In genomic region chr7:151073990-151074389, GRCh38 we compare ENCODE assay signal across 18 cellular contexts.
"Had no signal": no experiment of that assay in that cellular context is flagged by ENCODE, and none has a peak within 500 bp of the region (broad histone marks: within the 10 kb centered on the region; RNA-seq: fewer than 3 reads in every experiment).

No MANE protein-coding gene starts in this region.

- H3K9me3 ChIP-seq: esophagus muscularis mucosa, gastrocnemius medialis, heart right ventricle, ovary had no signal

- H3K36me3 ChIP-seq: ovary had no signal

- H3K4me3 ChIP-seq: esophagus muscularis mucosa, gastrocnemius medialis, heart right ventricle, ovary, smooth muscle cell had no signal

- H3K27me3 ChIP-seq: esophagus muscularis mucosa, gastrocnemius medialis, heart right ventricle, ovary had no signal

- H3K27me3 Mint-ChIP-seq: effector memory CD8-positive, alpha-beta T cell; naive thymus-derived CD8-positive, alpha-beta T cell; stimulated activated memory B cell treated with anti-CD40 and anti-IgM and Interleukin-4, amounts not matched to agents 10 μg/mL and 1 μg/mL and 100 μg/mL, for 72 hours had no signal

- H3K4me3 Mint-ChIP-seq: effector memory CD8-positive, alpha-beta T cell; naive thymus-derived CD8-positive, alpha-beta T cell; stimulated activated memory B cell treated with anti-CD40 and anti-IgM and Interleukin-4, amounts not matched to agents 10 μg/mL and 1 μg/mL and 100 μg/mL, for 72 hours had no signal

- H3K9me3 Mint-ChIP-seq: effector memory CD8-positive, alpha-beta T cell; naive thymus-derived CD8-positive, alpha-beta T cell; stimulated activated memory B cell treated with anti-CD40 and anti-IgM and Interleukin-4, amounts not matched to agents 10 μg/mL and 1 μg/mL and 100 μg/mL, for 72 hours had no signal

- FAIRE-seq: islet of Langerhans, urothelium cell line had no signal

- H3K27ac Mint-ChIP-seq: effector memory CD8-positive, alpha-beta T cell; stimulated activated memory B cell treated with anti-CD40 and anti-IgM and Interleukin-4, amounts not matched to agents 10 μg/mL and 1 μg/mL and 100 μg/mL, for 72 hours had no signal

- H3K27ac ChIP-seq: epithelial cell of prostate, esophagus muscularis mucosa, gastrocnemius medialis, heart right ventricle, ovary had no signal

- ATAC-seq: effector memory CD8-positive, alpha-beta T cell; gastrocnemius medialis; heart right ventricle; left lobe of liver; naive thymus-derived CD8-positive, alpha-beta T cell; right cardiac atrium; stimulated activated memory B cell treated with anti-CD40 and anti-IgM and Interleukin-4, amounts not matched to agents 10 μg/mL and 1 μg/mL and 100 μg/mL, for 72 hours had no signal

- DNase-seq: effector memory CD8-positive, alpha-beta T cell; gastrocnemius medialis; heart right ventricle; hypothalamus; mammary epithelial cell; naive thymus-derived CD8-positive, alpha-beta T cell; nucleus accumbens; ovary; stimulated activated CD4-positive, alpha-beta T cell treated with anti-CD3 and anti-CD28 coated beads, Interleukin-2, amount 100 ng/mL, for 48 hours; trophoblast cell had no signal

- H3K4me2 ChIP-seq: smooth muscle cell had no signal
